18 cellular contexts compared by ENCODE assay signal in genomic region chr4:119044919-119045318, GRCh38.
"Had no signal": no experiment of that assay in that cellular context is flagged by ENCODE, and none has a peak within 500 bp of the region (broad histone marks: within the 10 kb centered on the region; RNA-seq: fewer than 3 reads in every experiment).

No MANE protein-coding gene starts in this region.

- H3K36me3 ChIP-seq: sigmoid colon, spleen, transverse colon had no signal

- H3K9me3 ChIP-seq: sigmoid colon, spleen, transverse colon had no signal

- ATAC-seq: activated CD8-positive, alpha-beta T cell treated with anti-CD3 and anti-CD28 coated beads, Interleukin-2, amount 10 ng/mL, durations not matched to agents 7 days and 5 days; foreskin keratinocyte; naive thymus-derived CD8-positive, alpha-beta T cell had no signal

- H3K79me2 ChIP-seq: parathyroid adenoma had no signal

- H3K4me3 ChIP-seq: sigmoid colon, spleen, transverse colon had no signal

- H2AFZ ChIP-seq: parathyroid adenoma had no signal

- H3K27ac ChIP-seq: foreskin keratinocyte, parathyroid adenoma, spleen, transverse colon had no signal

- H3K9ac ChIP-seq: parathyroid adenoma had no signal

- DNase-seq: activated CD4-positive, alpha-beta T cell treated with anti-CD3 and anti-CD28 coated beads, Interleukin-2, amount 10 ng/mL, durations not matched to agents 7 days and 5 days; activated CD8-positive, alpha-beta T cell treated with anti-CD3 and anti-CD28 coated beads, Interleukin-2, amount 10 ng/mL, durations not matched to agents 7 days and 5 days; activated naive CD4-positive, alpha-beta T cell treated with Interleukin-2 at 50 U/mL for 16 hours; activated T-cell treated with anti-CD3 and anti-CD28 coated beads, Interleukin-2, amount 50 U/mL, for 24 hours; anterior cingulate cortex; cerebellar nuclear complex; effector memory CD4-positive, alpha-beta T cell; foreskin keratinocyte; mesenchymal stem cell; naive thymus-derived CD8-positive, alpha-beta T cell; sigmoid colon; spleen; stimulated activated CD8-positive, alpha-beta memory T cell treated with anti-CD3 and anti-CD28 coated beads, Interleukin-4, amount 100 ng/mL, for 48 hours; stimulated activated naive CD4-positive, alpha-beta T cell; substantia nigra; T1000; transverse colon had no signal

- H3K4me1 ChIP-seq: parathyroid adenoma had no signal

- H3K27me3 ChIP-seq: foreskin keratinocyte, sigmoid colon, transverse colon had no signal
